Comparison of ENCODE assay signal across 39 cellular contexts in genomic region chrX:111756486-111756885, GRCh38.
"Had no signal": no experiment of that assay in that cellular context is flagged by ENCODE, and none has a peak within 500 bp of the region (broad histone marks: within the 10 kb centered on the region; RNA-seq: fewer than 3 reads in every experiment).

No MANE protein-coding gene starts in this region.

- H3K27me3 ChIP-seq: adrenal gland, ascending aorta, body of pancreas, brain microvascular endothelial cell, breast epithelium, cardiac muscle cell had no signal

- H3K27me3 Mint-ChIP-seq: activated naive CD4-positive, alpha-beta T cell treated with anti-CD3 and anti-CD28 coated beads, Interleukin-2, amount 10 ng/mL, durations not matched to agents 7 days and 5 days; activated naive CD4-positive, alpha-beta T cell treated with anti-CD3 and anti-CD28 coated beads, Interleukin-2, amount 50 U/mL, for 24 hours; activated naive CD8-positive, alpha-beta T cell; activated naive CD8-positive, alpha-beta T cell treated with anti-CD3 and anti-CD28 coated beads for 36 hours; activated naive CD8-positive, alpha-beta T cell treated with anti-CD3 and anti-CD28 coated beads, Interleukin-2, amount 10 ng/mL, durations not matched to agents 7 days and 5 days; activated naive CD8-positive, alpha-beta T cell treated with anti-CD3 and anti-CD28 coated beads, Interleukin-2, amount 50 U/mL, for 24 hours; activated T-helper 17 cell treated with anti-CD3 and anti-CD28 coated beads, Interleukin-2, amount 50 U/mL, for 72 hours; brain; central memory CD8-positive, alpha-beta T cell had no signal

- H3K27ac ChIP-seq: adrenal gland, ascending aorta, body of pancreas, brain microvascular endothelial cell, breast epithelium, cardiac muscle cell had no signal

- H3K9me3 Mint-ChIP-seq: activated naive CD4-positive, alpha-beta T cell treated with anti-CD3 and anti-CD28 coated beads, Interleukin-2, amount 50 U/mL, for 24 hours; activated naive CD4-positive, alpha-beta T cell treated with anti-CD3 and anti-CD28 coated beads, Interleukin-2, amount 50 U/mL, for 72 hours; activated T-helper 17 cell treated with anti-CD3 and anti-CD28 coated beads, Interleukin-2, amount 50 U/mL, for 72 hours; central memory CD8-positive, alpha-beta T cell had no signal

- H3K4me1 Mint-ChIP-seq: activated naive CD4-positive, alpha-beta T cell treated with anti-CD3 and anti-CD28 coated beads, Interleukin-2, amount 10 ng/mL, durations not matched to agents 7 days and 5 days; activated naive CD4-positive, alpha-beta T cell treated with anti-CD3 and anti-CD28 coated beads, Interleukin-2, amount 50 U/mL, for 24 hours; activated T-helper 17 cell treated with anti-CD3 and anti-CD28 coated beads, Interleukin-2, amount 50 U/mL, for 72 hours; brain had no signal

- H3K27ac Mint-ChIP-seq: activated naive CD4-positive, alpha-beta T cell treated with anti-CD3 and anti-CD28 coated beads for 36 hours; activated naive CD4-positive, alpha-beta T cell treated with anti-CD3 and anti-CD28 coated beads, Interleukin-2, amount 10 ng/mL, durations not matched to agents 7 days and 5 days; activated naive CD4-positive, alpha-beta T cell treated with anti-CD3 and anti-CD28 coated beads, Interleukin-2, amount 50 U/mL, for 24 hours; activated naive CD4-positive, alpha-beta T cell treated with anti-CD3 and anti-CD28 coated beads, Interleukin-2, amount 50 U/mL, for 72 hours; activated naive CD8-positive, alpha-beta T cell; activated naive CD8-positive, alpha-beta T cell treated with anti-CD3 and anti-CD28 coated beads for 36 hours; activated naive CD8-positive, alpha-beta T cell treated with anti-CD3 and anti-CD28 coated beads, Interleukin-2, amount 10 ng/mL, durations not matched to agents 7 days and 5 days; activated naive CD8-positive, alpha-beta T cell treated with anti-CD3 and anti-CD28 coated beads, Interleukin-2, amount 50 U/mL, for 24 hours; activated T-cell treated with anti-CD3 and anti-CD28 coated beads, Interleukin-2, amount 50 U/mL, for 24 hours; activated T-cell treated with anti-CD3 and anti-CD28 coated beads, Interleukin-2, amount 50 U/mL, for 72 hours; activated T-helper 1 cell treated with anti-CD3 and anti-CD28 coated beads, Interleukin-12 subunit alpha, Interleukin-12 subunit beta, Interleukin-2, Interleukin-4 antibody, amounts not matched to agents 30 ng/mL and 10 ng/mL and 1 ng/mL, durations not matched to agents 14 hours and 24 hours and 36 hours; activated T-helper 17 cell treated with anti-CD3 and anti-CD28 coated beads, Interleukin-2, amount 50 U/mL, for 72 hours; activated T-helper 2 cell treated with anti-CD3 and anti-CD28 coated beads, Interferon-gamma antibody, Interleukin-2, Interleukin-4, amounts not matched to agents 10 μg/mL and 5 μg/mL and 100 μg/mL, durations not matched to agents 14 hours and 24 hours and 36 hours; brain had no signal

- DNase-seq: activated effector memory CD4-positive, alpha-beta T cell treated with anti-CD3 and anti-CD28 coated beads, Interleukin-2, amount 50 U/mL, for 16 hours; activated effector memory CD4-positive, alpha-beta T cell treated with Interleukin-2 at 50 U/mL for 16 hours; activated gamma-delta T cell; activated gamma-delta T cell treated with Interleukin-2 at 50 U/mL for 16 hours; activated naive CD4-positive, alpha-beta T cell; activated naive CD4-positive, alpha-beta T cell treated with anti-CD3 and anti-CD28 coated beads for 36 hours; activated naive CD4-positive, alpha-beta T cell treated with anti-CD3 and anti-CD28 coated beads, Interleukin-2, amount 10 ng/mL, durations not matched to agents 7 days and 5 days; activated naive CD4-positive, alpha-beta T cell treated with anti-CD3 and anti-CD28 coated beads, Interleukin-2, amount 50 U/mL, for 16 hours; activated naive CD4-positive, alpha-beta T cell treated with Interleukin-2 at 50 U/mL for 16 hours; activated naive CD8-positive, alpha-beta T cell treated with anti-CD3 and anti-CD28 coated beads for 36 hours; activated naive CD8-positive, alpha-beta T cell treated with anti-CD3 and anti-CD28 coated beads, Interleukin-2, amount 10 ng/mL, durations not matched to agents 7 days and 5 days; activated naive CD8-positive, alpha-beta T cell treated with anti-CD3 and anti-CD28 coated beads, Interleukin-2, amount 50 U/mL, for 24 hours; activated T-cell treated with anti-CD3 and anti-CD28 coated beads, Interleukin-2, amount 50 U/mL, for 1 hour; activated T-cell treated with anti-CD3 and anti-CD28 coated beads, Interleukin-2, amount 50 U/mL, for 24 hours; activated T-cell treated with anti-CD3 and anti-CD28 coated beads, Interleukin-2, amount 50 U/mL, for 4 hours; activated T-cell treated with anti-CD3 and anti-CD28 coated beads, Interleukin-2, amount 50 U/mL, for 48 hours; activated T-cell treated with anti-CD3 and anti-CD28 coated beads, Interleukin-2, amount 50 U/mL, for 72 hours; adrenal gland; amniotic stem cell; amygdala; anterior cingulate cortex; aorta; body of pancreas; brain microvascular endothelial cell; caudate nucleus; central memory CD4-positive, alpha-beta T cell; cerebellar nuclear complex had no signal

- FAIRE-seq: bronchial epithelial cell had no signal

- H3K36me3 ChIP-seq: brain microvascular endothelial cell, breast epithelium had no signal

- H3K4me3 ChIP-seq: adrenal gland, ascending aorta, body of pancreas, breast epithelium, cardiac muscle cell had no signal

- H3K4me3 Mint-ChIP-seq: activated naive CD4-positive, alpha-beta T cell treated with anti-CD3 and anti-CD28 coated beads for 36 hours; activated naive CD4-positive, alpha-beta T cell treated with anti-CD3 and anti-CD28 coated beads, Interleukin-2, amount 10 ng/mL, durations not matched to agents 7 days and 5 days; activated naive CD4-positive, alpha-beta T cell treated with anti-CD3 and anti-CD28 coated beads, Interleukin-2, amount 50 U/mL, for 24 hours; activated naive CD8-positive, alpha-beta T cell; activated naive CD8-positive, alpha-beta T cell treated with anti-CD3 and anti-CD28 coated beads for 36 hours; activated naive CD8-positive, alpha-beta T cell treated with anti-CD3 and anti-CD28 coated beads, Interleukin-2, amount 10 ng/mL, durations not matched to agents 7 days and 5 days; activated naive CD8-positive, alpha-beta T cell treated with anti-CD3 and anti-CD28 coated beads, Interleukin-2, amount 50 U/mL, for 24 hours; activated T-cell treated with anti-CD3 and anti-CD28 coated beads, Interleukin-2, amount 50 U/mL, for 24 hours; activated T-cell treated with anti-CD3 and anti-CD28 coated beads, Interleukin-2, amount 50 U/mL, for 4 hours; activated T-cell treated with anti-CD3 and anti-CD28 coated beads, Interleukin-2, amount 50 U/mL, for 72 hours; activated T-helper 1 cell treated with anti-CD3 and anti-CD28 coated beads, Interleukin-12 subunit alpha, Interleukin-12 subunit beta, Interleukin-2, Interleukin-4 antibody, amounts not matched to agents 30 ng/mL and 10 ng/mL and 1 ng/mL, durations not matched to agents 14 hours and 24 hours and 36 hours; activated T-helper 17 cell treated with anti-CD3 and anti-CD28 coated beads, Interleukin-2, amount 50 U/mL, for 72 hours; brain; central memory CD8-positive, alpha-beta T cell had no signal

- H3K9me3 ChIP-seq: adrenal gland, ascending aorta, body of pancreas, breast epithelium had no signal

- H3K4me1 ChIP-seq: adrenal gland, ascending aorta, body of pancreas, breast epithelium had no signal
